In the genomic region with DNA sequence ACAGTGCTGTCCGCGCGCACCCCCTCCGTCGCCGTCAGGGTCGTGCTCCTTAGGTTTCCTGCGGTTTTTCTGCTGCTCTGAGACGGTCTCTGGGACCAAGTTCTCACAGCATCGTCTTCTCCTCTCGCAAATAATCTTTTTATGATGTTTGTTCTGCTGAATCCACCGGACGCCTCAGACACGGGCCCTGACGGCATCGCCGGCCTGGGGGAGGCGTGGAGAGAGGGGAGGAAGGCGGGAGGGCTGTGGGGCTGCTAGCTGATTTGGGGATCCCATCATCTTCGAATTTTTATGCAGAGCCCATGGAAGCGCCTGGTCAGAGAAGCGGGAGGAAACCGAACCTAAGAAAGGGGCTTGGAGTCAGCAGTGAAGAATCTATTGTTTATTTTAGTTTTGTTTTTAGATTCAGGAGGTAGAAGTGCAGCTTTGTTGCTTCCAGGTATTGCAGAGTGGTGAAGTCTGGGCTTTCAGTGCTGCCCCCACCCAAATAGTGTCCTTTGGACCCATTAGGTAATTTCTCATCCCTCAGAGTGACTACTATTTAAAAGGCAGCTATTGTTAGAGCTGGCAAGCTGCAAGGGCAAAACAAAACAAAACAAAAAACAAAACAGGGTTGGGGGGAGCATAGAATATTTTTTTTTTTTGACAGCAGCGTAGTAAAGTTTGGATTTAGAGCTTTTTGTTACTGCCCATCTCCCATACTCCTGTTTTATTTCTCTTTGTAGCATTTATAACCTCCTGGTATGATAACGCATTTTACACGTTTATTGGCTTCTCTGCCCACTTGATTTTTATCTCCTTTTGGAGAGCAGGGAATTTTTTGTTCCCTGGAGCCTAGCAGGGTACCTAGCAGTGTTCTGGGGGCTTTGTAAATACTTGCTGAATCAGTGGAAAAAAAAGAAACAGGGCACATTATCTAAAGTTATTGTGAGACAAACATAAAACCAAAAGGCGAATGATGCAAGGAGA, we compare ENCODE assay signal across 8 cellular contexts.
A peak's percentile ranks its signal among the peaks of the same experiment; 100 is the strongest.
DNase-seq lines count a peak whose midpoint lies in the region; ATAC-seq and TF ChIP-seq lines count a peak whose summit lies in the region.

No MANE protein-coding gene starts in this region.

- no peaks in the 10 kb centered on the region for H3K36me3 Mint-ChIP-seq in nephron progenitor cell (ENCODE audit: low read depth)

- no peak for TF ChIP-seq POLR2A in vagina (IDR thresholded peaks at IDR 0.05)

- H3K4me1 Mint-ChIP-seq in nephron progenitor cell: peaks cover 62% of the 10 kb centered on the region

- peak; percentile 28 for ATAC-seq in GM18868 (IDR thresholded peaks at IDR 0.05; ENCODE audit: unreplicated experiment)
- ATAC-seq in HG03064 (IDR thresholded peaks at IDR 0.05; ENCODE audit: low read depth, unreplicated experiment): peak; percentile 34

- H3K4me3 Mint-ChIP-seq in nephron progenitor cell: peak overlapping the region; percentile 85

- H3K4me1 ChIP-seq in esophagus (ENCODE audit: control insufficient read depth in 2 of 2, insufficient read depth in 2 of 2, low read length in 1 of 2) (peaks cover 0 to 6% of the 10 kb centered on the region in 2 donors), vagina (peaks cover 29% of the 10 kb centered on the region)

- H3K27ac ChIP-seq in esophagus (ENCODE audit: low read depth in 2 of 2, low read length in 1 of 2) (peak overlapping the region; percentile 95 to 96), vagina (peak overlapping the region; percentile 90)

- no peak for TF ChIP-seq CTCF in AG10803 (conservative IDR thresholded peaks at IDR 0.05; ENCODE audit: low read length)
- TF ChIP-seq CTCF in nephron progenitor cell (IDR thresholded peaks at IDR 0.05): no peak
- TF ChIP-seq CTCF in vagina (IDR thresholded peaks at IDR 0.05): no peak

- peaks cover 4% of the 10 kb centered on the region for H3K27me3 Mint-ChIP-seq in nephron progenitor cell (ENCODE audit: low read depth, poor library complexity)

- intact Hi-C loops in vagina (cut with DNase I): loop anchor here (5.0 to 10.0 kb wide), 2 partner anchors 93 to 436 kb away; partner anchors contain the start of genes DNAJC1 and SPAG6

- H3K27ac Mint-ChIP-seq in nephron progenitor cell: peak overlapping the region; percentile 95

- H3K9me3 Mint-ChIP-seq in nephron progenitor cell: no peaks in the 10 kb centered on the region

- 6 to 7% methylated on average over 27 of the region's 27 CpGs for WGBS in esophagus, 2 donors

- no peaks in the 10 kb centered on the region for H3K36me3 ChIP-seq in esophagus (ENCODE audit: control insufficient read depth in 2 of 2, insufficient read depth in 2 of 2, low read length in 1 of 2)
- H3K36me3 ChIP-seq in vagina: no peaks in the 10 kb centered on the region

- H3K4me3 ChIP-seq in AG10803 (ENCODE audit: low read length) (peak overlapping the region; percentile 78), esophagus (ENCODE audit: low read depth in 1 of 2, low read length in 2 of 2) (peak overlapping the region; percentile 69 to 78), vagina (peak overlapping the region; percentile 62 to 67)

- DNase-seq in AG10803 (ENCODE audit: low read depth) (no peak), T-helper 9 cell (peak; percentile 27), nephron progenitor cell (no peak), vagina (ENCODE audit: extremely low spot score in 2 of 2) (no peak), NCI-H2081 treated with DMSO at 0.1 percent for 48 hours (lab: John Stamatoyannopoulos, UW) (no peak)

- H3K27me3 ChIP-seq in esophagus (ENCODE audit: control insufficient read depth in 1 of 2, insufficient read depth in 2 of 2, low read length in 2 of 2) (no peaks in the 10 kb centered on the region), vagina (no peaks in the 10 kb centered on the region)

- H3K9me3 ChIP-seq in esophagus (ENCODE audit: control insufficient read depth in 2 of 2, insufficient read depth in 1 of 2, low read depth in 1 of 2, low read length in 1 of 2): no peaks in the 10 kb centered on the region
- H3K9me3 ChIP-seq in vagina: no peaks in the 10 kb centered on the region
